In the genomic region with DNA sequence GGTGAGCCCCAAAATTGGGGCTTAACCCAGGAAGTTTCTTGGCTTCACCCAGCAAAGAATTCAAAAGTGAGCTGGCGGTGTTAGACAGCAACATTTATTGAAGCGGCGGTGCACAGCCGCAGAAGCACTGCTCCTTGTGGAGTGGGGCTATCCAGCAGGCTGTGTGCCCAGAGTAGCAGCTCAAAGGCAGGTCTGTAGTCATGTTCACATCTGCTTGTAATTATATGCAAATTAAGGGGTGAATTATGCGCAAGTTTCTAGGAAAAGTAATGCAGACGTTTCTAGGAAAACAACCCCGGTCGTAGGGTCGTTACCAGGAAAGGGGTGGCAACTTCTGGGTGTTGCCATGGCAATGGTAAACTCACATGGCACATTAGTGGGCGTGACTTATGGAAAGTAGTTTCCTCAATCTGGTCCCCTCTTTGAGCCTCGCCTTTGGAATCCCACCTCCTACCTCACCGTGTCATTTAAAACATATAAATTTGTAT, we compare ENCODE assay signal across 8 cellular contexts. TPM values are rescaled to one million over a fixed set of nuclear protein-coding genes. Genes with fewer than 3 reads are reported as not detected.
DNase-seq lines count a peak whose midpoint lies in the region; ATAC-seq lines count a peak whose summit lies in the region.

No MANE protein-coding gene starts in this region.

- peak overlapping the region; percentile 83 for H3K27ac ChIP-seq in KOPT-K1 (ENCODE audit: low read depth, low read length, poor library complexity, severe bottlenecking)

- H3K4me1 Mint-ChIP-seq in central memory CD8-positive, alpha-beta T cell: peaks cover 7% of the 10 kb centered on the region

- no peaks in the 10 kb centered on the region for H3K9me3 Mint-ChIP-seq in central memory CD8-positive, alpha-beta T cell

- H3K36me3 Mint-ChIP-seq in central memory CD8-positive, alpha-beta T cell (ENCODE audit: insufficient read depth): peaks cover 5% of the 10 kb centered on the region

- H3K27ac Mint-ChIP-seq in central memory CD8-positive, alpha-beta T cell (ENCODE audit: low read depth): peak overlapping the region; percentile 87

- no peaks in the 10 kb centered on the region for H3K27me3 Mint-ChIP-seq in central memory CD8-positive, alpha-beta T cell

- DNase-seq in activated CD4-positive, CD25-positive, alpha-beta regulatory T cell treated with anti-CD3 and anti-CD28 coated beads, Interleukin-2, amount 50 U/mL, for 72 hours: peak; percentile 62
- peak; percentile 34 to 67 for DNase-seq in central memory CD8-positive, alpha-beta T cell (ENCODE audit: low spot score in 2 of 2)
- DNase-seq in left lobe of liver (ENCODE audit: low spot score): no peak
- DNase-seq in stimulated activated CD4-positive, alpha-beta T cell treated with anti-CD3 and anti-CD28 coated beads, Interleukin-4, amount 100 ng/mL, for 24 hours: peak; percentile 71

- peak; percentile 67 for ATAC-seq in GM18517 (IDR thresholded peaks at IDR 0.05; ENCODE audit: unreplicated experiment)
- peak; percentile 80 for ATAC-seq in central memory CD8-positive, alpha-beta T cell (replicated peaks; ENCODE audit: extremely low read depth, poor library complexity, severe bottlenecking)
- peak; percentile 60 for ATAC-seq in left lobe of liver
- ATAC-seq in GM19324 (IDR thresholded peaks at IDR 0.05; ENCODE audit: low FRiP score, unreplicated experiment): no peak
- ATAC-seq in GM18873 (IDR thresholded peaks at IDR 0.05; ENCODE audit: low FRiP score, unreplicated experiment): no peak

- H3K36me3 ChIP-seq in KOPT-K1 (ENCODE audit: insufficient read depth, low read length): no peaks in the 10 kb centered on the region

- peak overlapping the region; percentile 69 for H3K4me3 Mint-ChIP-seq in central memory CD8-positive, alpha-beta T cell

- no peaks in the 10 kb centered on the region for H3K9me3 ChIP-seq in KOPT-K1 (ENCODE audit: insufficient read depth, low read length, poor library complexity, severe bottlenecking)

RNA-seq across cellular contexts. Expression of a gene that starts 13.7 kb away (rescaled TPM):
- 8.5 TPM for total RNA-seq in left lobe of liver

RNA-seq across cellular contexts. Expression of a gene that starts 52.0 kb away (rescaled TPM):
- 32.8 TPM for total RNA-seq in left lobe of liver

Comparison
In these comparisons a context has a peak if more than half of its experiments do, and no peak if none do; other contexts are left out.
1. ATAC-seq: peak in GM18517 (single experiment), central memory CD8-positive, alpha-beta T cell (single experiment) and left lobe of liver (single experiment); none in GM19324 (single experiment) and GM18873 (single experiment).